Comparison of ENCODE assay signal across 30 cellular contexts in genomic region chr12:130956009-130956408, GRCh38. TPM values are rescaled to one million over a fixed set of nuclear protein-coding genes. Genes with fewer than 3 reads are reported as not detected.
DNase-seq lines count a peak whose midpoint lies in the region; ATAC-seq and TF ChIP-seq lines count a peak whose summit lies in the region.
"Had no signal": no experiment of that assay in that cellular context is flagged by ENCODE, and none has a peak within 500 bp of the region (broad histone marks: within the 10 kb centered on the region; RNA-seq: fewer than 3 reads in every experiment).

No MANE protein-coding gene starts in this region.

- H3K27ac ChIP-seq in heart right ventricle (peak overlapping the region in 7 of 10 donors; percentile 40 to 86 (median 71)), upper lobe of right lung (peak overlapping the region; percentile 24)
- H3K27ac ChIP-seq: dorsolateral prefrontal cortex, GM23248, Peyer's patch had no signal

- intact Hi-C loops in heart right ventricle (cut with DNase I) (loop anchor here in 1 of 10 donors (5.0 kb wide), 1 partner anchor 51 kb away; no protein-coding TSS in a partner anchor), cardiac septum (cut with DNase I) (no loop called here), posterior vena cava (cut with DNase I) (loop anchor here in 1 of 2 donors (5.0 kb wide), 1 partner anchor 34 kb away; no protein-coding TSS in a partner anchor), upper lobe of right lung (cut with DNase I) (no loop called here)

- no peaks in the 10 kb centered on the region for H3K9me3 ChIP-seq in heart right ventricle
- no peaks in the 10 kb centered on the region for H3K9me3 ChIP-seq in upper lobe of right lung
- H3K9me3 ChIP-seq: gastrocnemius medialis, Peyer's patch had no signal

- H3K4me1 ChIP-seq in heart right ventricle, result peaks cover 3 to 61% (median 37%) of the 10 kb centered on the region in 9 donors
- H3K4me1 ChIP-seq in upper lobe of right lung, result peaks cover 7% of the 10 kb centered on the region
- H3K4me1 ChIP-seq: gastrocnemius medialis had no signal

- no peak overlapping the region for H3K4me3 Mint-ChIP-seq in natural killer cell treated with Interleukin-12 subunit alpha and Interleukin-12 subunit beta and Interleukin-15 and Interleukin-18, amount 100 ng/mL, for 72 hours
- H3K4me3 Mint-ChIP-seq in progenitor cell of endocrine pancreas (ENCODE audit: low read depth), result no peak overlapping the region
- H3K4me3 Mint-ChIP-seq: activated CD4-positive, alpha-beta memory T cell treated with anti-CD3 and anti-CD28 coated beads, Interleukin-2, amount 10 ng/mL, durations not matched to agents 7 days and 5 days; activated T-helper 1 cell treated with anti-CD3 and anti-CD28 coated beads, Interleukin-12 subunit alpha, Interleukin-12 subunit beta, Interleukin-2, Interleukin-4 antibody, amounts not matched to agents 30 ng/mL and 10 ng/mL and 1 ng/mL, durations not matched to agents 14 hours and 24 hours and 36 hours; CD4-positive, alpha-beta memory T cell; mesothelial cell of epicardium; naive thymus-derived CD8-positive, alpha-beta T cell; stimulated activated effector memory CD8-positive, alpha-beta T cell treated with anti-CD3 and anti-CD28 coated beads, Interleukin-12 subunit alpha, Interleukin-12 subunit beta, amount 100 ng/mL, for 72 hours; T-helper 2 cell treated with Interferon-gamma antibody and Interleukin-4, amounts not matched to agents 5 μg/mL and 100 μg/mL, for 36 hours had no signal

- ATAC-seq in heart right ventricle, result peak in 2 of 8 donors; percentile 0 to 2
- peak; percentile 46 for ATAC-seq in left lobe of liver
- no peak for ATAC-seq in upper lobe of right lung
- no peak for ATAC-seq in natural killer cell treated with Interleukin-12 subunit alpha and Interleukin-12 subunit beta and Interleukin-15 and Interleukin-18, amount 100 ng/mL, for 72 hours
- ATAC-seq: gastrocnemius medialis; left colon; naive thymus-derived CD8-positive, alpha-beta T cell; stimulated activated effector memory CD8-positive, alpha-beta T cell treated with anti-CD3 and anti-CD28 coated beads, Interleukin-12 subunit alpha, Interleukin-12 subunit beta, amount 100 ng/mL, for 72 hours had no signal

- TF ChIP-seq CTCF in heart right ventricle (IDR thresholded peaks at IDR 0.05) (no peak), upper lobe of right lung (IDR thresholded peaks at IDR 0.05) (no peak), progenitor cell of endocrine pancreas (IDR thresholded peaks at IDR 0.05; ENCODE audit: unreplicated experiment) (no peak)

- H3K36me3 ChIP-seq in heart right ventricle (peaks cover 0 to 23% (median 0%) of the 10 kb centered on the region in 9 donors), upper lobe of right lung (no peaks in the 10 kb centered on the region)
- H3K36me3 ChIP-seq: gastrocnemius medialis, Peyer's patch had no signal

- peaks cover 21 to 24% of the 10 kb centered on the region in 2 donors for H3K27me3 Mint-ChIP-seq in natural killer cell treated with Interleukin-12 subunit alpha and Interleukin-12 subunit beta and Interleukin-15 and Interleukin-18, amount 100 ng/mL, for 72 hours
- peaks cover 16% of the 10 kb centered on the region for H3K27me3 Mint-ChIP-seq in progenitor cell of endocrine pancreas

- H3K27ac Mint-ChIP-seq in natural killer cell treated with Interleukin-12 subunit alpha and Interleukin-12 subunit beta and Interleukin-15 and Interleukin-18, amount 100 ng/mL, for 72 hours, result no peak overlapping the region
- H3K27ac Mint-ChIP-seq in progenitor cell of endocrine pancreas, result no peak overlapping the region
- H3K27ac Mint-ChIP-seq: activated CD4-positive, alpha-beta memory T cell treated with anti-CD3 and anti-CD28 coated beads, Interleukin-2, amount 10 ng/mL, durations not matched to agents 7 days and 5 days; activated T-helper 1 cell treated with anti-CD3 and anti-CD28 coated beads, Interleukin-12 subunit alpha, Interleukin-12 subunit beta, Interleukin-2, Interleukin-4 antibody, amounts not matched to agents 30 ng/mL and 10 ng/mL and 1 ng/mL, durations not matched to agents 14 hours and 24 hours and 36 hours; CD4-positive, alpha-beta memory T cell; mesothelial cell of epicardium; naive thymus-derived CD8-positive, alpha-beta T cell; stimulated activated effector memory CD8-positive, alpha-beta T cell treated with anti-CD3 and anti-CD28 coated beads, Interleukin-12 subunit alpha, Interleukin-12 subunit beta, amount 100 ng/mL, for 72 hours; T-helper 2 cell treated with Interferon-gamma antibody and Interleukin-4, amounts not matched to agents 5 μg/mL and 100 μg/mL, for 36 hours had no signal

- peaks cover 0 to 4% of the 10 kb centered on the region in 2 donors for H3K4me1 Mint-ChIP-seq in natural killer cell treated with Interleukin-12 subunit alpha and Interleukin-12 subunit beta and Interleukin-15 and Interleukin-18, amount 100 ng/mL, for 72 hours (ENCODE audit: low read depth in 2 of 2)
- peaks cover 27% of the 10 kb centered on the region for H3K4me1 Mint-ChIP-seq in progenitor cell of endocrine pancreas (ENCODE audit: low read depth)
- H3K4me1 Mint-ChIP-seq: activated CD4-positive, alpha-beta memory T cell treated with anti-CD3 and anti-CD28 coated beads, Interleukin-2, amount 10 ng/mL, durations not matched to agents 7 days and 5 days; stimulated activated effector memory CD8-positive, alpha-beta T cell treated with anti-CD3 and anti-CD28 coated beads, Interleukin-12 subunit alpha, Interleukin-12 subunit beta, amount 100 ng/mL, for 72 hours had no signal

- H3K4me3 ChIP-seq in heart right ventricle (peak overlapping the region; percentile 55 to 72 (median 63)), upper lobe of right lung (peak overlapping the region; percentile 58)

- DNase-seq in heart right ventricle, result no peak
- no peak for DNase-seq in cardiac septum (ENCODE audit: low spot score)
- DNase-seq in left lobe of liver (ENCODE audit: low spot score), result peak; percentile 63
- peak; percentile 76 for DNase-seq in posterior vena cava (ENCODE audit: low spot score)
- no peak for DNase-seq in upper lobe of right lung
- DNase-seq in natural killer cell treated with Interleukin-12 subunit alpha and Interleukin-12 subunit beta and Interleukin-15 and Interleukin-18, amount 100 ng/mL, for 72 hours (ENCODE audit: low spot score), result no peak
- DNase-seq in ureter (ENCODE audit: low spot score), result no peak
- DNase-seq in progenitor cell of endocrine pancreas (ENCODE audit: low spot score, unreplicated experiment), result no peak
- DNase-seq: activated CD4-positive, alpha-beta memory T cell treated with anti-CD3 and anti-CD28 coated beads, Interleukin-2, amount 10 ng/mL, durations not matched to agents 7 days and 5 days; activated CD4-positive, alpha-beta T cell treated with anti-CD3 and anti-CD28 coated beads for 1 hour; activated CD8-positive, alpha-beta memory T cell treated with anti-CD3 and anti-CD28 coated beads, Interleukin-2, amount 50 U/mL, for 4 hours; activated naive CD4-positive, alpha-beta T cell treated with Interleukin-2 at 50 U/mL for 16 hours; CD4-positive, alpha-beta memory T cell; cerebellar nuclear complex; dorsolateral prefrontal cortex; gastrocnemius medialis; hypothalamus; left colon; naive thymus-derived CD8-positive, alpha-beta T cell; NCI-H446; NCI-H748 treated with DMSO at 0.1 percent for 48 hours; SIG-M5; substantia nigra had no signal

- no peaks in the 10 kb centered on the region for H3K9me3 Mint-ChIP-seq in natural killer cell treated with Interleukin-12 subunit alpha and Interleukin-12 subunit beta and Interleukin-15 and Interleukin-18, amount 100 ng/mL, for 72 hours
- no peaks in the 10 kb centered on the region for H3K9me3 Mint-ChIP-seq in progenitor cell of endocrine pancreas (ENCODE audit: low read depth)
- H3K9me3 Mint-ChIP-seq: activated CD4-positive, alpha-beta memory T cell treated with anti-CD3 and anti-CD28 coated beads, Interleukin-2, amount 10 ng/mL, durations not matched to agents 7 days and 5 days; activated T-helper 1 cell treated with anti-CD3 and anti-CD28 coated beads, Interleukin-12 subunit alpha, Interleukin-12 subunit beta, Interleukin-2, Interleukin-4 antibody, amounts not matched to agents 30 ng/mL and 10 ng/mL and 1 ng/mL, durations not matched to agents 14 hours and 24 hours and 36 hours; CD4-positive, alpha-beta memory T cell; mesothelial cell of epicardium; naive thymus-derived CD8-positive, alpha-beta T cell; stimulated activated effector memory CD8-positive, alpha-beta T cell treated with anti-CD3 and anti-CD28 coated beads, Interleukin-12 subunit alpha, Interleukin-12 subunit beta, amount 100 ng/mL, for 72 hours; T-helper 2 cell treated with Interferon-gamma antibody and Interleukin-4, amounts not matched to agents 5 μg/mL and 100 μg/mL, for 36 hours had no signal

- no peaks in the 10 kb centered on the region for H3K36me3 Mint-ChIP-seq in natural killer cell treated with Interleukin-12 subunit alpha and Interleukin-12 subunit beta and Interleukin-15 and Interleukin-18, amount 100 ng/mL, for 72 hours
- H3K36me3 Mint-ChIP-seq in progenitor cell of endocrine pancreas (ENCODE audit: insufficient read depth), result no peaks in the 10 kb centered on the region
- H3K36me3 Mint-ChIP-seq: CD4-positive, alpha-beta memory T cell; mesothelial cell of epicardium; naive thymus-derived CD8-positive, alpha-beta T cell; stimulated activated effector memory CD8-positive, alpha-beta T cell treated with anti-CD3 and anti-CD28 coated beads, Interleukin-12 subunit alpha, Interleukin-12 subunit beta, amount 100 ng/mL, for 72 hours had no signal

- WGBS in heart right ventricle, 2 donors, result 76 to 85% methylated on average over 11 of the region's 11 CpGs

- H3K27me3 ChIP-seq in heart right ventricle, result no peaks in the 10 kb centered on the region
- no peaks in the 10 kb centered on the region for H3K27me3 ChIP-seq in upper lobe of right lung
- H3K27me3 ChIP-seq: gastrocnemius medialis, Peyer's patch had no signal

RNA-seq across cellular contexts. Expression of gene ADGRD1, which starts 2.3 kb away (rescaled TPM):
- total RNA-seq in heart right ventricle, result 100 to 1,000 TPM in 2 of 10 donors, 10 to 100 TPM in 8; 29.7 to 157 (median 72.6) TPM
- 10 to 100 TPM; 16.8 to 35.0 TPM for polyA plus RNA-seq in heart right ventricle
- 54.6 TPM for total RNA-seq in cardiac septum
- 11.6 TPM for total RNA-seq in left lobe of liver
- total RNA-seq in posterior vena cava, result 100 to 1,000 TPM; 178 to 238 TPM
- 113 TPM for total RNA-seq in upper lobe of right lung
- total RNA-seq in natural killer cell treated with Interleukin-12 subunit alpha and Interleukin-12 subunit beta and Interleukin-15 and Interleukin-18, amount 100 ng/mL, for 72 hours, result not detected
- 80.2 TPM for total RNA-seq in ureter
- total RNA-seq in progenitor cell of endocrine pancreas, result 4.0 and 6.6 TPM in 2 replicates
- total RNA-seq: CD4-positive, alpha-beta memory T cell; HT-29 had no signal
- polyA plus RNA-seq: CD4-positive, alpha-beta memory T cell had no signal

Comparison
In these comparisons a context has a peak if more than half of its experiments do, and no peak if none do; other contexts are left out.
1. DNase-seq: peak in left lobe of liver (single experiment) and posterior vena cava (single experiment); none in heart right ventricle (0 of 2), cardiac septum (single experiment), upper lobe of right lung (single experiment), natural killer cell treated with Interleukin-12 subunit alpha and Interleukin-12 subunit beta and Interleukin-15 and Interleukin-18, amount 100 ng/mL, for 72 hours (single experiment), ureter (single experiment) and progenitor cell of endocrine pancreas (single experiment).